ENCODE assay signal across 12 cellular contexts in the genomic region with DNA sequence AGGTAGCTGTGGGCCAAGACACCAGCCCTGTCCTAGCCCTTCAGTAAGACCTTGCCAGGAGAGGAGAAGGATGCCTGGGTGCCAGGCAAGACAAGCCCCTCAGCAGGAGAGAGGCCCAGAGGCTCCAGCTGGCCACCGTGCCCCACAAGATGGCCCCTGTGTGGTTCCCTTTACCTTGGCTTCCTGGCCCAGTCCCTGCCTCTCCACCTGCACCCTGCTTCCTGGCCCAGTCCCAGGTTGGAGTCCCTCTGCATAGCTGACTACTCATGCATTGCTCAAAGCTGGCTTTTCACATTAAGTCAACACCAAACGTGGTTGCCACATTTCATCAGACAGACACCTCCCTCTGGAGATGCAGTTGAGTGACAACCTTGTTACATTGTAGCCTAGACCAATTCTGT. TPM values are rescaled to one million over a fixed set of nuclear protein-coding genes. Genes with fewer than 3 reads are reported as not detected.
A peak's percentile ranks its signal among the peaks of the same experiment; 100 is the strongest.
DNase-seq lines count a peak whose midpoint lies in the region; ATAC-seq and TF ChIP-seq lines count a peak whose summit lies in the region.
"Had no signal": no experiment of that assay in that cellular context is flagged by ENCODE, and none has a peak within 500 bp of the region (broad histone marks: within the 10 kb centered on the region; RNA-seq: fewer than 3 reads in every experiment).

No MANE protein-coding gene starts in this region.

- peaks cover 2% of the 10 kb centered on the region for H3K36me3 Mint-ChIP-seq in activated naive CD8-positive, alpha-beta T cell
- H3K36me3 Mint-ChIP-seq in activated naive CD8-positive, alpha-beta T cell treated with anti-CD3 and anti-CD28 coated beads for 36 hours, result peaks cover 13% of the 10 kb centered on the region
- H3K36me3 Mint-ChIP-seq in stimulated activated naive B cell treated with anti-CD40 and anti-IgM and Interleukin-4, amounts not matched to agents 10 μg/mL and 1 μg/mL and 100 μg/mL, for 72 hours, result peaks cover 19 to 49% of the 10 kb centered on the region in 2 donors

- peaks cover 35% of the 10 kb centered on the region for H3K36me3 ChIP-seq in NT2/D1 (ENCODE audit: insufficient read depth, insufficient read length, low read length)
- H3K36me3 ChIP-seq in BE2C, result peaks cover 27% of the 10 kb centered on the region
- H3K36me3 ChIP-seq: neural progenitor cell had no signal

- H3K27me3 ChIP-seq in NT2/D1 (ENCODE audit: insufficient read depth, insufficient read length) (peaks cover 25% of the 10 kb centered on the region), BE2C (peaks cover 28% of the 10 kb centered on the region)

- H3K4me3 ChIP-seq in NT2/D1 (ENCODE audit: insufficient read length, low read depth), result peak overlapping the region; percentile 85
- H3K4me3 ChIP-seq in epithelial cell of proximal tubule (ENCODE audit: low read depth, low read length), result no peak overlapping the region
- no peak overlapping the region for H3K4me3 ChIP-seq in BE2C (ENCODE audit: low read depth, low read length)
- H3K4me3 ChIP-seq: gastroesophageal sphincter, neural progenitor cell had no signal

- TF ChIP-seq CTCF in epithelial cell of proximal tubule (conservative IDR thresholded peaks at IDR 0.05; ENCODE audit: low read depth, low read length) (no peak), BE2C (IDR thresholded peaks at IDR 0.05; ENCODE audit: low read depth, low read length) (no peak)

- H3K9me3 Mint-ChIP-seq in activated naive CD8-positive, alpha-beta T cell (ENCODE audit: low read depth), result no peaks in the 10 kb centered on the region
- H3K9me3 Mint-ChIP-seq in activated naive CD8-positive, alpha-beta T cell treated with anti-CD3 and anti-CD28 coated beads for 36 hours, result no peaks in the 10 kb centered on the region
- no peaks in the 10 kb centered on the region for H3K9me3 Mint-ChIP-seq in stimulated activated naive B cell treated with anti-CD40 and anti-IgM and Interleukin-4, amounts not matched to agents 10 μg/mL and 1 μg/mL and 100 μg/mL, for 72 hours

- H3K9ac ChIP-seq in NT2/D1 (ENCODE audit: insufficient read length, low read depth), result no peak overlapping the region
- H3K9ac ChIP-seq: neural progenitor cell had no signal

- no peak for ATAC-seq in stimulated activated naive B cell treated with anti-CD40 and anti-IgM and Interleukin-4, amounts not matched to agents 10 μg/mL and 1 μg/mL and 100 μg/mL, for 72 hours (replicated peaks)
- ATAC-seq: gastroesophageal sphincter had no signal

- H3K9me3 ChIP-seq in NT2/D1 (ENCODE audit: insufficient read depth, low read length) (no peaks in the 10 kb centered on the region), BE2C (peaks cover 10% of the 10 kb centered on the region)
- H3K9me3 ChIP-seq: gastroesophageal sphincter had no signal

- DNase-seq in activated naive CD8-positive, alpha-beta T cell treated with anti-CD3 and anti-CD28 coated beads for 36 hours, result no peak
- DNase-seq in NT2/D1 (ENCODE audit: low read depth, low spot score), result no peak
- peak; percentile 59 for DNase-seq in epithelial cell of proximal tubule (ENCODE audit: low read depth)
- no peak for DNase-seq in stimulated activated naive B cell treated with anti-CD40 and anti-IgM and Interleukin-4, amounts not matched to agents 10 μg/mL and 1 μg/mL and 100 μg/mL, for 72 hours
- no peak for DNase-seq in NCI-H1417 (lab: John Stamatoyannopoulos, UW)
- DNase-seq in H4 (ENCODE audit: low spot score), result no peak
- no peak for DNase-seq in BE2C
- DNase-seq: DMS153, NCI-H1092 treated with DMSO at 0.1 percent for 48 hours had no signal

- no peak overlapping the region for H3K4me3 Mint-ChIP-seq in activated naive CD8-positive, alpha-beta T cell
- H3K4me3 Mint-ChIP-seq in activated naive CD8-positive, alpha-beta T cell treated with anti-CD3 and anti-CD28 coated beads for 36 hours, result no peak overlapping the region
- no peak overlapping the region for H3K4me3 Mint-ChIP-seq in stimulated activated naive B cell treated with anti-CD40 and anti-IgM and Interleukin-4, amounts not matched to agents 10 μg/mL and 1 μg/mL and 100 μg/mL, for 72 hours

- peaks cover 18% of the 10 kb centered on the region for H3K4me1 Mint-ChIP-seq in activated naive CD8-positive, alpha-beta T cell (ENCODE audit: low read depth)
- peaks cover 25% of the 10 kb centered on the region for H3K4me1 Mint-ChIP-seq in activated naive CD8-positive, alpha-beta T cell treated with anti-CD3 and anti-CD28 coated beads for 36 hours
- H3K4me1 Mint-ChIP-seq in stimulated activated naive B cell treated with anti-CD40 and anti-IgM and Interleukin-4, amounts not matched to agents 10 μg/mL and 1 μg/mL and 100 μg/mL, for 72 hours, result peaks cover 20 to 37% of the 10 kb centered on the region in 2 donors

- H3K27me3 Mint-ChIP-seq in activated naive CD8-positive, alpha-beta T cell, result peaks cover 3% of the 10 kb centered on the region
- H3K27me3 Mint-ChIP-seq in activated naive CD8-positive, alpha-beta T cell treated with anti-CD3 and anti-CD28 coated beads for 36 hours, result peaks cover 21% of the 10 kb centered on the region
- H3K27me3 Mint-ChIP-seq in stimulated activated naive B cell treated with anti-CD40 and anti-IgM and Interleukin-4, amounts not matched to agents 10 μg/mL and 1 μg/mL and 100 μg/mL, for 72 hours, result no peaks in the 10 kb centered on the region

- H3K4me1 ChIP-seq in NT2/D1 (ENCODE audit: insufficient read depth, insufficient read length), result peaks cover 29% of the 10 kb centered on the region
- H3K4me1 ChIP-seq in BE2C, result no peaks in the 10 kb centered on the region

- H3K27ac Mint-ChIP-seq in activated naive CD8-positive, alpha-beta T cell, result peak overlapping the region; percentile 8
- no peak overlapping the region for H3K27ac Mint-ChIP-seq in activated naive CD8-positive, alpha-beta T cell treated with anti-CD3 and anti-CD28 coated beads for 36 hours
- H3K27ac Mint-ChIP-seq in stimulated activated naive B cell treated with anti-CD40 and anti-IgM and Interleukin-4, amounts not matched to agents 10 μg/mL and 1 μg/mL and 100 μg/mL, for 72 hours, result peak overlapping the region; percentile 84
- H3K27ac Mint-ChIP-seq: neural progenitor cell had no signal

RNA-seq across cellular contexts. Expression of gene SYNGR3, which starts 4.0 kb away (rescaled TPM):
- 1 to 10 TPM; 2.0 to 3.5 TPM for total RNA-seq in activated naive CD8-positive, alpha-beta T cell treated with anti-CD3 and anti-CD28 coated beads for 36 hours
- total RNA-seq in epithelial cell of proximal tubule, result 8.5 and 22.0 TPM in 2 replicates
- total RNA-seq in H4 (2014; rRNA removed; shearing (Covaris generic)), result 3.4 and 7.7 TPM in 2 replicates
- 10.0 TPM for polyA plus RNA-seq in BE2C (2012; ENCODE audit: insufficient read depth, insufficient read length, low read depth)

RNA-seq across cellular contexts. Expression of gene GFER, which starts 9.7 kb away (rescaled TPM):
- total RNA-seq in activated naive CD8-positive, alpha-beta T cell treated with anti-CD3 and anti-CD28 coated beads for 36 hours, result 10 to 100 TPM; 27.3 to 29.5 TPM
- 21.5 and 36.3 TPM in 2 replicates for total RNA-seq in epithelial cell of proximal tubule
- total RNA-seq in H4 (2014; rRNA removed; shearing (Covaris generic)), result 13.4 and 15.1 TPM in 2 replicates
- 149 TPM for polyA plus RNA-seq in BE2C (2012; ENCODE audit: insufficient read depth, insufficient read length, low read depth)

RNA-seq across cellular contexts. Expression of gene NOXO1, which starts 12.5 kb away (rescaled TPM):
- under 1 TPM in 1 of 2 experiments, not detected in 1; 0.35 TPM for total RNA-seq in activated naive CD8-positive, alpha-beta T cell treated with anti-CD3 and anti-CD28 coated beads for 36 hours
- 0.94 and 1.2 TPM in 2 replicates for total RNA-seq in epithelial cell of proximal tubule
- not detected in 2 replicates for total RNA-seq in H4 (2014; rRNA removed; shearing (Covaris generic))
- polyA plus RNA-seq in BE2C (2012; ENCODE audit: insufficient read depth, insufficient read length, low read depth), result 1.8 TPM

RNA-seq across cellular contexts. Expression of gene ZNF598, which starts 15.9 kb away (rescaled TPM):
- 10 to 100 TPM; 98.3 to 99.8 TPM for total RNA-seq in activated naive CD8-positive, alpha-beta T cell treated with anti-CD3 and anti-CD28 coated beads for 36 hours
- 48.8 and 66.9 TPM in 2 replicates for total RNA-seq in epithelial cell of proximal tubule
- total RNA-seq in H4 (2014; rRNA removed; shearing (Covaris generic)), result 5.5 and 10.4 TPM in 2 replicates
- 245 TPM for polyA plus RNA-seq in BE2C (2012; ENCODE audit: insufficient read depth, insufficient read length, low read depth)

RNA-seq across cellular contexts. Expression of gene TBL3, which starts 21.9 kb away (rescaled TPM):
- 10 to 100 TPM; 66.3 to 72.6 TPM for total RNA-seq in activated naive CD8-positive, alpha-beta T cell treated with anti-CD3 and anti-CD28 coated beads for 36 hours
- 108 and 127 TPM in 2 replicates for total RNA-seq in epithelial cell of proximal tubule
- total RNA-seq in H4 (2014; rRNA removed; shearing (Covaris generic)), result 50.8 and 55.9 TPM in 2 replicates
- 123 TPM for polyA plus RNA-seq in BE2C (2012; ENCODE audit: insufficient read depth, insufficient read length, low read depth)
